In genomic region chr21:45589686-45590245, GRCh38 we compare ENCODE assay signal across 9 cellular contexts. TPM values are rescaled to one million over a fixed set of nuclear protein-coding genes. Genes with fewer than 3 reads are reported as not detected.
DNase-seq lines count a peak whose midpoint lies in the region; ATAC-seq, FAIRE-seq and TF ChIP-seq lines count a peak whose summit lies in the region.
"Had no signal": no experiment of that assay in that cellular context is flagged by ENCODE, and none has a peak within 500 bp of the region (broad histone marks: within the 10 kb centered on the region; RNA-seq: fewer than 3 reads in every experiment).

No MANE protein-coding gene starts in this region.

- no peak overlapping the region for H3K27ac Mint-ChIP-seq in astrocyte (ENCODE audit: unreplicated experiment)

- CTCF ChIA-PET in GM10248 (lab: Yijun Ruan, JAX), result no interaction called here

- FAIRE-seq in astrocyte (lab: Jason Lieb, UNC), result no peak
- FAIRE-seq: G401.6 had no signal

- peaks cover 31% of the 10 kb centered on the region for H3K27me3 Mint-ChIP-seq in astrocyte (ENCODE audit: low read depth, unreplicated experiment)

- H3K4me1 ChIP-seq in astrocyte (ENCODE audit: insufficient read depth, low read length), result peaks cover 4% of the 10 kb centered on the region
- no peaks in the 10 kb centered on the region for H3K4me1 ChIP-seq in skeletal muscle satellite cell (ENCODE audit: control insufficient read depth, insufficient read depth, low read length)

- H3K4me2 ChIP-seq in astrocyte (ENCODE audit: low read length), result peak overlapping the region; percentile 80
- H3K4me2 ChIP-seq in skeletal muscle satellite cell (ENCODE audit: low read length), result peak overlapping the region; percentile 64

- no peak for DNase-seq in GM06990 (ENCODE audit: extremely low read depth, insufficient read length)
- no peak for DNase-seq in astrocyte (ENCODE audit: low read depth)
- DNase-seq in LoVo (ENCODE audit: low spot score), result no peak
- DNase-seq in GM10248 (ENCODE audit: extremely low spot score), result no peak

- no peaks in the 10 kb centered on the region for H3K4me1 Mint-ChIP-seq in astrocyte (ENCODE audit: low read depth, unreplicated experiment)

- POLR2A ChIA-PET in GM10248 (lab: Yijun Ruan, JAX), result no interaction called here

- H3K9me3 Mint-ChIP-seq in astrocyte (ENCODE audit: unreplicated experiment), result peaks cover 37% of the 10 kb centered on the region

- H3K27ac ChIP-seq in astrocyte (ENCODE audit: low read depth, low read length), result no peak overlapping the region

- H3K36me3 Mint-ChIP-seq in astrocyte (ENCODE audit: low read depth, unreplicated experiment), result no peaks in the 10 kb centered on the region

- TF ChIP-seq CTCF in GM06990 (IDR thresholded peaks at IDR 0.05; ENCODE audit: insufficient read depth, low read length, poor library complexity, severe bottlenecking) (no peak), astrocyte (IDR thresholded peaks at IDR 0.05; ENCODE audit: insufficient read depth, low read depth, low read length) (no peak), GM10248 (IDR thresholded peaks at IDR 0.05; ENCODE audit: control extremely low read depth, extremely low read depth, low read depth, missing control alignments) (no peak)

- H2AFZ ChIP-seq in astrocyte (ENCODE audit: low read depth, low read length), result peak overlapping the region; percentile 80

- H3K36me3 ChIP-seq in GM06990 (ENCODE audit: control insufficient read depth, insufficient read depth, low read length) (no peaks in the 10 kb centered on the region), astrocyte (ENCODE audit: insufficient read depth, low read length) (no peaks in the 10 kb centered on the region), skeletal muscle satellite cell (ENCODE audit: insufficient read depth, low read length) (no peaks in the 10 kb centered on the region)

- ATAC-seq in GM21526 (IDR thresholded peaks at IDR 0.05; ENCODE audit: low FRiP score, unreplicated experiment) (no peak), GM18868 (IDR thresholded peaks at IDR 0.05; ENCODE audit: unreplicated experiment) (no peak)

- H3K27me3 ChIP-seq in GM06990 (replicated peaks; ENCODE audit: control insufficient read depth, insufficient read depth, low read length) (no peaks in the 10 kb centered on the region), astrocyte (ENCODE audit: insufficient read depth, low read length) (peaks cover 16% of the 10 kb centered on the region), skeletal muscle satellite cell (ENCODE audit: control insufficient read depth, insufficient read depth, low read length) (peaks cover 60% of the 10 kb centered on the region)

- H3K9ac ChIP-seq in astrocyte (ENCODE audit: low read length) (no peak overlapping the region), skeletal muscle satellite cell (ENCODE audit: low read depth, low read length) (no peak overlapping the region)

- H3K9me3 ChIP-seq in astrocyte (ENCODE audit: insufficient read depth, low read depth, low read length), result peaks cover 9% of the 10 kb centered on the region
- H3K9me3 ChIP-seq in skeletal muscle satellite cell (replicated peaks; ENCODE audit: low read length), result no peaks in the 10 kb centered on the region

- no peak overlapping the region for H3K4me3 Mint-ChIP-seq in astrocyte (ENCODE audit: unreplicated experiment)

- H3K4me3 ChIP-seq in GM06990 (replicated peaks; ENCODE audit: low read depth, low read length) (peak overlapping the region; percentile 44), astrocyte (ENCODE audit: insufficient read depth, low read depth, low read length) (peak overlapping the region; percentile 33), iPS-11a (ENCODE audit: low read depth, low read length) (peak overlapping the region; percentile 30), skeletal muscle satellite cell (ENCODE audit: low read length) (peak overlapping the region; percentile 51)

- no peaks in the 10 kb centered on the region for H4K20me1 ChIP-seq in astrocyte (ENCODE audit: insufficient read depth, low read length)

- H3K79me2 ChIP-seq in astrocyte (ENCODE audit: insufficient read depth, low read length), result no peaks in the 10 kb centered on the region

RNA-seq across cellular contexts. Expression of gene SLC19A1, which starts 47.5 kb away (rescaled TPM):
- 10.4 and 11.7 TPM in 2 replicates for total RNA-seq in astrocyte
- total RNA-seq in skeletal muscle satellite cell (2012; rRNA removed), result 12.4 and 15.5 TPM in 2 replicates

RNA-seq across cellular contexts. Expression of gene PCBP3, which starts 53.8 kb away (rescaled TPM):
- 1.8 and 2.5 TPM in 2 replicates for total RNA-seq in astrocyte
- total RNA-seq in skeletal muscle satellite cell (2012; rRNA removed), result 7.9 and 15.9 TPM in 2 replicates
